Comparison of ENCODE assay signal across 20 cellular contexts in the genomic region with DNA sequence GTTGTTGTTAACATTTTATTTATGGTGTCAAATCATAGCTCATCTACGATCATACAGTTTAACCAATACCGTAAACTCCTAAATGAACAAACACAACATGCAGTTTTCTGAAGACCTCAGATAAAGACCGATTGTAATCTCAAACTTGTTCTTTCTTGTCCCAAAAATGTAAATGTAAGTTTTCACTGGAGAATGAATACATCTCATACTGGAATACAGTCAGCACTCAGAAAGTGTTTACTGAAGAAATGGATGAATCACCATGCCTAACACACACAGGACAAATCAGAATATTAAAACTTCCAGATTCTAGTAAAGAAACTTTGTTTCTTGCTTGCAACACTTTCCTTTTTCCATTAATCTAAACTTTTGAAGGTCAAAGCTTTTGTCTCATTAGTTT.
"Had no signal": no experiment of that assay in that cellular context is flagged by ENCODE, and none has a peak within 500 bp of the region (broad histone marks: within the 10 kb centered on the region; RNA-seq: fewer than 3 reads in every experiment).

No MANE protein-coding gene starts in this region.

- H3K27me3 ChIP-seq: spleen, upper lobe of right lung had no signal

- H3K9me3 Mint-ChIP-seq: activated naive CD4-positive, alpha-beta T cell treated with anti-CD3 and anti-CD28 coated beads, Interleukin-2, amount 10 ng/mL, durations not matched to agents 7 days and 5 days; activated T-cell treated with anti-CD3 and anti-CD28 coated beads, Interleukin-2, amount 50 U/mL, for 72 hours had no signal

- H3K4me3 ChIP-seq: left ventricle myocardium inferior, spleen, upper lobe of right lung had no signal

- H3K9me3 ChIP-seq: left ventricle myocardium inferior, spleen, upper lobe of right lung had no signal

- H3K27ac Mint-ChIP-seq: activated naive CD4-positive, alpha-beta T cell treated with anti-CD3 and anti-CD28 coated beads, Interleukin-2, amount 10 ng/mL, durations not matched to agents 7 days and 5 days; activated T-cell treated with anti-CD3 and anti-CD28 coated beads, Interleukin-2, amount 50 U/mL, for 72 hours; natural killer cell; progenitor cell of endocrine pancreas; WTC11 had no signal

- H3K36me3 ChIP-seq: left ventricle myocardium inferior, spleen, upper lobe of right lung had no signal

- H3K4me1 Mint-ChIP-seq: activated naive CD4-positive, alpha-beta T cell treated with anti-CD3 and anti-CD28 coated beads, Interleukin-2, amount 10 ng/mL, durations not matched to agents 7 days and 5 days; natural killer cell had no signal

- DNase-seq: activated CD4-positive, alpha-beta T cell treated with anti-CD3 and anti-CD28 coated beads, Interleukin-2, amount 50 U/mL, for 48 hours; activated effector memory CD4-positive, alpha-beta T cell treated with Interleukin-2 at 50 U/mL for 16 hours; activated naive CD4-positive, alpha-beta T cell treated with anti-CD3 and anti-CD28 coated beads, Interleukin-2, amount 10 ng/mL, durations not matched to agents 7 days and 5 days; activated T-cell treated with anti-CD3 and anti-CD28 coated beads, Interleukin-2, amount 50 U/mL, for 72 hours; central memory CD4-positive, alpha-beta T cell; dermis blood vessel endothelial cell; effector CD8-positive, alpha-beta T cell; kidney glomerular epithelial cell; left ventricle myocardium inferior; midbrain; natural killer cell; spleen; stimulated activated CD4-positive, alpha-beta T cell treated with anti-CD3 and anti-CD28 coated beads, Interleukin-4, amount 100 ng/mL, for 24 hours; stimulated activated naive CD4-positive, alpha-beta T cell treated with Interleukin-2 at 50 U/mL for 16 hours; T-helper 9 cell; upper lobe of right lung had no signal

- H3K4me1 ChIP-seq: left ventricle myocardium inferior, spleen, upper lobe of right lung had no signal

- H3K36me3 Mint-ChIP-seq: activated naive CD4-positive, alpha-beta T cell treated with anti-CD3 and anti-CD28 coated beads, Interleukin-2, amount 10 ng/mL, durations not matched to agents 7 days and 5 days; brain; natural killer cell had no signal

- ATAC-seq: activated T-cell treated with anti-CD3 and anti-CD28 coated beads, Interleukin-2, amount 50 U/mL, for 72 hours; esophagus mucosa; natural killer cell; upper lobe of right lung; WTC11 had no signal

- H3K27me3 Mint-ChIP-seq: brain, progenitor cell of endocrine pancreas had no signal

- H3K27ac ChIP-seq: left ventricle myocardium inferior, spleen, upper lobe of right lung had no signal

- H3K4me3 Mint-ChIP-seq: activated naive CD4-positive, alpha-beta T cell treated with anti-CD3 and anti-CD28 coated beads, Interleukin-2, amount 10 ng/mL, durations not matched to agents 7 days and 5 days; activated T-cell treated with anti-CD3 and anti-CD28 coated beads, Interleukin-2, amount 50 U/mL, for 72 hours; brain; natural killer cell; WTC11 had no signal
